Comparison of ENCODE assay signal across 11 cellular contexts in the genomic region with DNA sequence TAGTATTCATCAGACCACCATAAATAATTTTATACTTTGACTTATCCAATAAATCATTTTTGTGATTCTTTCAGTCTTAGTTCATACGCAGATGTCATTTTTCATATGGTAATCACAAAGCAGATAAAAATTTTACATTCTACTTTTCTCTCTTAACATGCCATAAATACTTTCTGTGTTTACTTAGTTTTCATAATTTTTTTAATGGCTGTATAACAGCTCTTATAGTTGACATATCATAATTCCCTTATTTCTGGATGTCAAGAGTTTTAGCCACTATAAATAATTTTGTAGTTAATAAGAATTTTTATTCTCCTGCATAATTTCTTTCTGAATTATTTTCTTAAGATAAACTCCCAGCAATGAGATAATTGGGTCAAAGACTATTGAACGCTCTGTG.
"Had no signal": no experiment of that assay in that cellular context is flagged by ENCODE, and none has a peak within 500 bp of the region (broad histone marks: within the 10 kb centered on the region; RNA-seq: fewer than 3 reads in every experiment).

No MANE protein-coding gene starts in this region.

- FAIRE-seq: H1, H54 had no signal

- H3K27ac ChIP-seq: GM23248 had no signal

- H3K4me3 ChIP-seq: GM23248, GM23338, HAP-1 had no signal

- H3K9me3 Mint-ChIP-seq: GM23338, H9 had no signal

- H3K9me3 ChIP-seq: HAP-1 had no signal

- H3K4me1 Mint-ChIP-seq: GM23338 had no signal

- H2AFZ ChIP-seq: GM23248, GM23338 had no signal

- H3K4me3 Mint-ChIP-seq: GM23338, H9, HFFc6 had no signal

- H3K36me3 ChIP-seq: HAP-1 had no signal

- ATAC-seq: GM23338, HCT116 had no signal

- DNase-seq: GM23248, GOT3, H7, H9, HCEC 1CT, HFFc6 had no signal

- H3K9ac ChIP-seq: GM23248 had no signal

- H3K4me1 ChIP-seq: HAP-1 had no signal

- H3K27ac Mint-ChIP-seq: GM23338, H9, HFFc6 had no signal

- H3K4me2 ChIP-seq: GM23338 had no signal
